In genomic region chr1:10722803-10723202, GRCh38 we compare ENCODE assay signal across 20 cellular contexts.
A peak's percentile ranks its signal among the peaks of the same experiment; 100 is the strongest.
DNase-seq lines count a peak whose midpoint lies in the region; ATAC-seq, FAIRE-seq and TF ChIP-seq lines count a peak whose summit lies in the region.
"Had no signal": no experiment of that assay in that cellular context is flagged by ENCODE, and none has a peak within 500 bp of the region (broad histone marks: within the 10 kb centered on the region; RNA-seq: fewer than 3 reads in every experiment).

No MANE protein-coding gene starts in this region.

- no peak overlapping the region for H4K91ac ChIP-seq in mesenchymal stem cell (ENCODE audit: low read length)

- no peak for TF ChIP-seq POLR2A in sigmoid colon (IDR thresholded peaks at IDR 0.05)

- H2BK15ac ChIP-seq in mesenchymal stem cell (ENCODE audit: low read depth, poor library complexity, severe bottlenecking): no peak overlapping the region

- intact Hi-C loops in cardiac septum (cut with DNase I) (loop anchor here (10.0 kb wide), 1 partner anchor 142 kb away; no protein-coding TSS in a partner anchor), kidney (cut with DNase I) (no loop called here), sigmoid colon (cut with DNase I) (no loop called here)

- TF ChIP-seq CTCF in cardiac muscle cell (IDR thresholded peaks at IDR 0.05; ENCODE audit: low read depth, low read length): no peak
- no peak for TF ChIP-seq CTCF in kidney (IDR thresholded peaks at IDR 0.05; ENCODE audit: borderline replicate concordance, extremely low read depth, insufficient read depth)
- TF ChIP-seq CTCF in sigmoid colon (IDR thresholded peaks at IDR 0.05): no peak
- no peak for TF ChIP-seq CTCF in coronary artery (IDR thresholded peaks at IDR 0.05)

- H3K27me3 ChIP-seq in cardiac muscle cell (no peaks in the 10 kb centered on the region), sigmoid colon (no peaks in the 10 kb centered on the region), mesenchymal stem cell (ENCODE audit: control insufficient read depth in 1 of 2, insufficient read depth in 1 of 2, low read length in 2 of 2) (peaks cover 67 to 95% of the 10 kb centered on the region in 2 experiments)
- H3K27me3 ChIP-seq: BLaER1 had no signal

- FAIRE-seq in kidney (lab: Jason Lieb, UNC): no peak
- FAIRE-seq: A204.1, D721Med had no signal

- H3K36me3 ChIP-seq in cardiac muscle cell: no peaks in the 10 kb centered on the region
- H3K36me3 ChIP-seq in kidney (ENCODE audit: control insufficient read depth in 1 of 2, insufficient read depth in 2 of 2, low read length in 2 of 2): no peaks in the 10 kb centered on the region
- H3K36me3 ChIP-seq in sigmoid colon: no peaks in the 10 kb centered on the region
- no peaks in the 10 kb centered on the region for H3K36me3 ChIP-seq in mesenchymal stem cell (ENCODE audit: control insufficient read depth in 1 of 2, insufficient read depth in 2 of 2, low read depth in 1 of 2, low read length in 2 of 2)
- H3K36me3 ChIP-seq: BLaER1 had no signal

- DNase-seq in cardiac muscle cell (ENCODE audit: low read depth in 1 of 2, low spot score in 1 of 2): no peak
- DNase-seq in cardiac septum (ENCODE audit: low spot score): no peak
- peak; percentile 65 for DNase-seq in kidney
- peak; percentile 63 for DNase-seq in sigmoid colon
- DNase-seq in coronary artery (ENCODE audit: low spot score): no peak
- DNase-seq in SIG-M5 treated with dmso at 0.1 percent for 504 hours (lab: John Stamatoyannopoulos, UW; ENCODE audit: unreplicated experiment): no peak
- DNase-seq in mesenchymal stem cell: no peak
- DNase-seq: CD8-positive, alpha-beta memory T cell; DMS79 treated with DMSO at 0.1 percent for 48 hours; MV-4-11; NCI-H1417; NCI-H2029; NCI-H2171; NCI-H446 treated with DMSO at 0.1 percent for 48 hours; NK-92 treated with Interleukin-12 subunit alpha and Interleukin-12 subunit beta, amount 100 ng/mL, for 24 hours had no signal

- no peak overlapping the region for H2BK12ac ChIP-seq in mesenchymal stem cell (ENCODE audit: low read length in 2 of 2)

- H3K4me2 ChIP-seq in mesenchymal stem cell (ENCODE audit: low read length, poor library complexity, severe bottlenecking): no peak overlapping the region

- no peak for ATAC-seq in GM21447 (IDR thresholded peaks at IDR 0.05; ENCODE audit: unreplicated experiment)
- ATAC-seq: HCT116 had no signal

- H3K9ac ChIP-seq in kidney (ENCODE audit: low read length in 2 of 2) (no peak overlapping the region), mesenchymal stem cell (ENCODE audit: low read length) (no peak overlapping the region)
- H3K9ac ChIP-seq: BLaER1 had no signal

- H2BK120ac ChIP-seq in mesenchymal stem cell (ENCODE audit: low read depth, low read length): no peak overlapping the region

- no peak overlapping the region for H3K4ac ChIP-seq in mesenchymal stem cell (ENCODE audit: low read depth in 1 of 2, low read length in 2 of 2)

- peaks cover 98% of the 10 kb centered on the region for H3K4me1 ChIP-seq in cardiac muscle cell (ENCODE audit: low read depth)
- peaks cover 34 to 44% of the 10 kb centered on the region in 2 donors for H3K4me1 ChIP-seq in kidney (ENCODE audit: control insufficient read depth in 1 of 2, insufficient read depth in 1 of 2, low read depth in 1 of 2, low read length in 2 of 2)
- peaks cover 0 to 52% (median 50%) of the 10 kb centered on the region in 4 donors for H3K4me1 ChIP-seq in sigmoid colon
- peaks cover 3% of the 10 kb centered on the region for H3K4me1 ChIP-seq in mesenchymal stem cell (ENCODE audit: control insufficient read depth, insufficient read depth, low read depth, low read length)

- H3K14ac ChIP-seq in mesenchymal stem cell (ENCODE audit: low read length in 2 of 2): no peak overlapping the region

- H3K23ac ChIP-seq in mesenchymal stem cell (ENCODE audit: low read length in 2 of 2): no peak overlapping the region

- H4K8ac ChIP-seq in mesenchymal stem cell (ENCODE audit: low read length): no peak overlapping the region

- no peak overlapping the region for H2AK5ac ChIP-seq in mesenchymal stem cell (ENCODE audit: low read length, severe bottlenecking)

- TF ChIP-seq EP300 in sigmoid colon (IDR thresholded peaks at IDR 0.05): no peak

- WGBS in sigmoid colon, 2 donors: 81 to 85% methylated on average over 16 of the region's 16 CpGs
- 94% methylated on average over 13 of the region's 16 CpGs for WGBS in mesenchymal stem cell

- no peaks in the 10 kb centered on the region for H3K79me1 ChIP-seq in mesenchymal stem cell (replicated peaks; ENCODE audit: low read length, poor library complexity, severe bottlenecking)

- no peak overlapping the region for H2AFZ ChIP-seq in mesenchymal stem cell (ENCODE audit: low read depth, low read length)

- H3K4me3 ChIP-seq in cardiac muscle cell (no peak overlapping the region), kidney (ENCODE audit: low read length in 2 of 2) (no peak overlapping the region), sigmoid colon (no peak overlapping the region), coronary artery (no peak overlapping the region), mesenchymal stem cell (ENCODE audit: insufficient read depth in 1 of 2, low read depth in 1 of 2, low read length in 2 of 2) (no peak overlapping the region)
- H3K4me3 ChIP-seq: BLaER1 had no signal

- H2BK5ac ChIP-seq in mesenchymal stem cell (ENCODE audit: low read depth, low read length, poor library complexity, severe bottlenecking): no peak overlapping the region

- H3K18ac ChIP-seq in mesenchymal stem cell (ENCODE audit: low read depth in 1 of 2, low read length in 2 of 2): no peak overlapping the region

- H3K27ac ChIP-seq in cardiac muscle cell: peak overlapping the region; percentile 99
- H3K27ac ChIP-seq in kidney (ENCODE audit: low read depth in 2 of 2, low read length in 2 of 2): no peak overlapping the region
- peak overlapping the region in 3 of 4 donors; percentile 81 to 90 (median 86) for H3K27ac ChIP-seq in sigmoid colon
- no peak overlapping the region for H3K27ac ChIP-seq in coronary artery
- no peak overlapping the region for H3K27ac ChIP-seq in mesenchymal stem cell (ENCODE audit: low read length, poor library complexity, severe bottlenecking)
- H3K27ac ChIP-seq: BLaER1 had no signal

- H3K9me3 ChIP-seq in cardiac muscle cell (ENCODE audit: low read depth) (no peaks in the 10 kb centered on the region), kidney (ENCODE audit: control insufficient read depth in 1 of 2, low read length in 2 of 2) (no peaks in the 10 kb centered on the region), sigmoid colon (no peaks in the 10 kb centered on the region), mesenchymal stem cell (ENCODE audit: control insufficient read depth, low read length) (no peaks in the 10 kb centered on the region)
- H3K9me3 ChIP-seq: BLaER1 had no signal

Comparison
In these comparisons a context has a peak if more than half of its experiments do, and no peak if none do; other contexts are left out.
1. DNase-seq: peak in kidney (single experiment) and sigmoid colon (single experiment); none in cardiac muscle cell (0 of 2), cardiac septum (single experiment), coronary artery (single experiment), SIG-M5 treated with dmso at 0.1 percent for 504 hours (single experiment) and mesenchymal stem cell (single experiment).
2. H3K27ac ChIP-seq: peak in cardiac muscle cell (single experiment) and sigmoid colon (3 of 4); none in kidney (0 of 2), coronary artery (0 of 2) and mesenchymal stem cell (single experiment).